19 cellular contexts compared by ENCODE assay signal in the genomic region with DNA sequence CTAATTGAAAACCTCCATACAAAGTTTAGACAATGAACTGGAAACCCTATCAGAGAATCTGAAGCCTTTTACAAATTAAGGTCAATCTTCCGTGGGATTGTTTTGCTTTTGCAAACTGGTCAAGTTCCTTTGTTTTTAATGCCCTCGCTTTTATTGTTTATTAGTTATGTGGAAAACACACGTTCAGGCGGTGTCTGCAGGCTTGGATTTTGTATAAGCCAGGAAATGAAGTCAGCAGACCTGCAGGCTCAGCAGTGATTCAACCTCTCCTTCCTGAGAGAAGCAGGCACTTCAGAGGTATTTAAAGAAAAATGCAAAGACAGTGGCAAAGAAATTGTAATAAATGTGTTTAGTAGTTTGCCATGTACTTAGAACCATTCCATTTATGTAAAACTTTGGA.
DNase-seq lines count a peak whose midpoint lies in the region; ATAC-seq, FAIRE-seq and TF ChIP-seq lines count a peak whose summit lies in the region.
"Had no signal": no experiment of that assay in that cellular context is flagged by ENCODE, and none has a peak within 500 bp of the region (broad histone marks: within the 10 kb centered on the region; RNA-seq: fewer than 3 reads in every experiment).

No MANE protein-coding gene starts in this region.

- H3K27me3 ChIP-seq in Panc1 (ENCODE audit: control insufficient read depth, insufficient read depth, low read length) (no peaks in the 10 kb centered on the region; the same call in 1 of the 2 replicates), endothelial cell of umbilical vein (ENCODE audit: control insufficient read depth in 2 of 2, insufficient read depth in 2 of 2, low read length in 2 of 2) (no peaks in the 10 kb centered on the region)

- H3K4me3 ChIP-seq in Panc1 (ENCODE audit: low read depth in 2 of 2, low read length in 2 of 2): no peak overlapping the region
- H3K4me3 ChIP-seq in endothelial cell of umbilical vein (replicated peaks in 1 of 3; ENCODE audit: insufficient read depth in 1 of 3, low read depth in 1 of 3, low read length in 3 of 3): peak overlapping the region in 1 of 3 experiments; percentile 11
- H3K4me3 ChIP-seq in kidney (ENCODE audit: low read length in 2 of 2): no peak overlapping the region
- H3K4me3 ChIP-seq: lung had no signal

- peaks cover 26% of the 10 kb centered on the region for H3K4me1 Mint-ChIP-seq in chondrocyte (ENCODE audit: low read depth)
- H3K4me1 Mint-ChIP-seq: activated CD4-positive, alpha-beta T cell treated with anti-CD3 and anti-CD28 coated beads, Interleukin-2, amount 10 ng/mL, durations not matched to agents 24 days and 14 days; activated naive CD4-positive, alpha-beta T cell treated with anti-CD3 and anti-CD28 coated beads, Interleukin-2, amount 10 ng/mL, durations not matched to agents 7 days and 5 days had no signal

- no peaks in the 10 kb centered on the region for H3K36me3 ChIP-seq in Panc1 (ENCODE audit: control insufficient read depth, insufficient read depth, low read length)
- H3K36me3 ChIP-seq in endothelial cell of umbilical vein (ENCODE audit: control insufficient read depth in 2 of 2, extremely low read depth in 1 of 2, insufficient read depth in 2 of 2, low read length in 2 of 2): no peaks in the 10 kb centered on the region
- H3K36me3 ChIP-seq in kidney (ENCODE audit: control insufficient read depth in 1 of 2, insufficient read depth in 2 of 2, low read length in 2 of 2): no peaks in the 10 kb centered on the region

- ATAC-seq in Panc1: no peak
- ATAC-seq: natural killer cell treated with Interleukin-12 subunit alpha and Interleukin-12 subunit beta and Interleukin-15 and Interleukin-18, amount 100 ng/mL, for 72 hours had no signal

- H3K79me2 ChIP-seq in endothelial cell of umbilical vein (ENCODE audit: control insufficient read depth, insufficient read depth, low read length): no peaks in the 10 kb centered on the region

- H3K4me1 ChIP-seq in Panc1 (ENCODE audit: control insufficient read depth, insufficient read depth, low read length) (no peaks in the 10 kb centered on the region), endothelial cell of umbilical vein (ENCODE audit: control insufficient read depth, extremely low read depth, insufficient read depth, low read length) (peaks cover 44% of the 10 kb centered on the region), kidney (ENCODE audit: control insufficient read depth in 1 of 2, insufficient read depth in 1 of 2, low read depth in 1 of 2, low read length in 2 of 2) (no peaks in the 10 kb centered on the region)
- H3K4me1 ChIP-seq: Caco-2 had no signal

- H3K36me3 Mint-ChIP-seq in chondrocyte (ENCODE audit: low read depth): no peaks in the 10 kb centered on the region
- H3K36me3 Mint-ChIP-seq: activated naive CD4-positive, alpha-beta T cell treated with anti-CD3 and anti-CD28 coated beads, Interleukin-2, amount 10 ng/mL, durations not matched to agents 7 days and 5 days; brain; natural killer cell treated with Interleukin-12 subunit alpha and Interleukin-12 subunit beta and Interleukin-15 and Interleukin-18, amount 100 ng/mL, for 72 hours had no signal

- in situ Hi-C loops in Panc1 (cut with HindIII; ENCODE audit: low pct_unique_long_range_greater_than_20kb, low sequenced_read_pairs): no loop called here

- peak overlapping the region; percentile 79 for H3K4me2 ChIP-seq in endothelial cell of umbilical vein (ENCODE audit: insufficient read depth, low read length)

- H3K9me3 Mint-ChIP-seq in chondrocyte (ENCODE audit: low read depth): peaks cover 13% of the 10 kb centered on the region
- H3K9me3 Mint-ChIP-seq: activated CD4-positive, alpha-beta T cell treated with anti-CD3 and anti-CD28 coated beads, Interleukin-2, amount 10 ng/mL, durations not matched to agents 24 days and 14 days; activated naive CD4-positive, alpha-beta T cell treated with anti-CD3 and anti-CD28 coated beads, Interleukin-2, amount 10 ng/mL, durations not matched to agents 7 days and 5 days had no signal

- H3K27ac ChIP-seq in Panc1 (ENCODE audit: low read length) (no peak overlapping the region), endothelial cell of umbilical vein (ENCODE audit: insufficient read depth, low read depth, low read length) (peak overlapping the region; percentile 98), kidney (ENCODE audit: low read depth in 2 of 2, low read length in 2 of 2) (no peak overlapping the region)

- H3K27me3 Mint-ChIP-seq in chondrocyte (ENCODE audit: low read depth): no peaks in the 10 kb centered on the region
- H3K27me3 Mint-ChIP-seq: activated CD4-positive, alpha-beta T cell treated with anti-CD3 and anti-CD28 coated beads, Interleukin-2, amount 10 ng/mL, durations not matched to agents 24 days and 14 days; activated naive CD4-positive, alpha-beta T cell treated with anti-CD3 and anti-CD28 coated beads, Interleukin-2, amount 10 ng/mL, durations not matched to agents 7 days and 5 days had no signal

- intact Hi-C loops in Panc1 (cut with micrococcal nuclease; ENCODE audit: unreplicated experiment) (no loop called here), endothelial cell of umbilical vein (cut with micrococcal nuclease) (loop anchor here (1.0 to 5.0 kb wide), 6 partner anchors 9 to 1670 kb away; partner anchors contain the start of genes C6orf118 and PDE10A), kidney (cut with DNase I) (no loop called here)

- H3K27ac Mint-ChIP-seq in chondrocyte (ENCODE audit: unreplicated experiment): no peak overlapping the region
- H3K27ac Mint-ChIP-seq: activated CD4-positive, alpha-beta T cell treated with anti-CD3 and anti-CD28 coated beads, Interleukin-2, amount 10 ng/mL, durations not matched to agents 24 days and 14 days; activated naive CD4-positive, alpha-beta T cell treated with anti-CD3 and anti-CD28 coated beads, Interleukin-2, amount 10 ng/mL, durations not matched to agents 7 days and 5 days; natural killer cell treated with Interleukin-12 subunit alpha and Interleukin-12 subunit beta and Interleukin-15 and Interleukin-18, amount 100 ng/mL, for 72 hours had no signal

- no peak overlapping the region for H3K4me3 Mint-ChIP-seq in chondrocyte (ENCODE audit: unreplicated experiment)
- H3K4me3 Mint-ChIP-seq: activated CD4-positive, alpha-beta T cell treated with anti-CD3 and anti-CD28 coated beads, Interleukin-2, amount 10 ng/mL, durations not matched to agents 24 days and 14 days; activated naive CD4-positive, alpha-beta T cell treated with anti-CD3 and anti-CD28 coated beads, Interleukin-2, amount 10 ng/mL, durations not matched to agents 7 days and 5 days; brain; natural killer cell treated with Interleukin-12 subunit alpha and Interleukin-12 subunit beta and Interleukin-15 and Interleukin-18, amount 100 ng/mL, for 72 hours had no signal

- BruUV-seq in Panc1 (replicated peaks; lab: Mats Ljungman, UMichigan) (no TSS peak), endothelial cell of umbilical vein (replicated peaks; lab: Mats Ljungman, UMichigan) (no TSS peak)

- H3K9me3 ChIP-seq in Panc1 (ENCODE audit: control insufficient read depth, insufficient read depth, low read depth, low read length): peaks cover 7% of the 10 kb centered on the region; the same call in 1 of the 2 replicates
- no peaks in the 10 kb centered on the region for H3K9me3 ChIP-seq in endothelial cell of umbilical vein (replicated peaks; ENCODE audit: control insufficient read depth, insufficient read depth, low read length)
- peaks cover 0 to 3% of the 10 kb centered on the region in 2 donors for H3K9me3 ChIP-seq in kidney (ENCODE audit: control insufficient read depth in 1 of 2, low read length in 2 of 2)
- H3K9me3 ChIP-seq: Caco-2 had no signal

- TF ChIP-seq CTCF in Panc1 (IDR thresholded peaks at IDR 0.05) (no peak), endothelial cell of umbilical vein (IDR thresholded peaks at IDR 0.05; ENCODE audit: extremely low read depth in 1 of 2, insufficient read depth in 1 of 2, low read depth in 1 of 2, low read length in 2 of 2) (no peak), chondrocyte (IDR thresholded peaks at IDR 0.05) (no peak), kidney (IDR thresholded peaks at IDR 0.05; ENCODE audit: borderline replicate concordance, extremely low read depth, insufficient read depth) (no peak)

- H3K9ac ChIP-seq in endothelial cell of umbilical vein (replicated peaks; ENCODE audit: extremely low read depth, insufficient read depth, low read length) (peak overlapping the region; percentile 82), kidney (ENCODE audit: low read length in 2 of 2) (no peak overlapping the region)

- POLR2A ChIA-PET in Panc1 (lab: Charles Lee) (no interaction called here), endothelial cell of umbilical vein (lab: Charles Lee) (no interaction called here)

- peak overlapping the region; percentile 74 for H2AFZ ChIP-seq in endothelial cell of umbilical vein (ENCODE audit: low read depth, low read length)

- no peaks in the 10 kb centered on the region for H3K9me1 ChIP-seq in endothelial cell of umbilical vein (replicated peaks; ENCODE audit: control insufficient read depth, extremely low read depth, insufficient read depth, low read length)

- no peak for FAIRE-seq in H54 (lab: Jason Lieb, UNC)
- FAIRE-seq in endothelial cell of umbilical vein (lab: Jason Lieb, UNC): peak; percentile 87
- no peak for FAIRE-seq in kidney (lab: Jason Lieb, UNC)

- TF ChIP-seq POLR2A in H54 (IDR thresholded peaks at IDR 0.05; ENCODE audit: low read depth, low read length) (no peak), endothelial cell of umbilical vein (IDR thresholded peaks at IDR 0.05; ENCODE audit: low read depth, low read length) (no peak)

- no peaks in the 10 kb centered on the region for H4K20me1 ChIP-seq in endothelial cell of umbilical vein (replicated peaks; ENCODE audit: control insufficient read depth, extremely low read depth, insufficient read depth, low read length)

- CTCF ChIA-PET in Panc1 (lab: Charles Lee): no interaction called here
- CTCF ChIA-PET in endothelial cell of umbilical vein (lab: Charles Lee): interaction anchor here (1.2 kb wide), 1 partner anchor 37 kb away, joined by 8 read pairs; no protein-coding TSS in a partner anchor

- dilution Hi-C loops in endothelial cell of umbilical vein (cut with MboI; ENCODE audit: extremely low pct_ligation_motif_present, low sequenced_read_pairs): no loop called here

- peak; percentile 11 for DNase-seq in H54 (ENCODE audit: insufficient read length, low spot score)
- peak; percentile 2 for DNase-seq in Panc1 (ENCODE audit: low read depth, low spot score)
- DNase-seq in endothelial cell of umbilical vein (ENCODE audit: low read depth, low spot score): peak; percentile 97
- peak; percentile 31 for DNase-seq in non-pigmented ciliary epithelial cell (ENCODE audit: low read depth)
- DNase-seq in NCI-H1105 treated with DMSO at 0.1 percent for 48 hours (lab: John Stamatoyannopoulos, UW): no peak
- no peak for DNase-seq in chondrocyte (ENCODE audit: low spot score)
- DNase-seq in kidney: no peak
- no peak for DNase-seq in NCI-H2171 (lab: John Stamatoyannopoulos, UW)
- DNase-seq: activated naive CD4-positive, alpha-beta T cell treated with anti-CD3 and anti-CD28 coated beads, Interleukin-2, amount 10 ng/mL, durations not matched to agents 7 days and 5 days; Caco-2; effector CD4-positive, alpha-beta T cell; NCI-H1105; NCI-H446; NK-92 treated with Interleukin-12 subunit alpha and Interleukin-12 subunit beta, amount 100 ng/mL, for 24 hours; retina had no signal

TF ChIP-seq in endothelial cell of umbilical vein, 7 proteins besides CTCF, POLR2A, EP300 and RAD21 (continues in another document):
- TF ChIP-seq JUN (IDR thresholded peaks at IDR 0.05; ENCODE audit: borderline replicate concordance, insufficient read depth, insufficient read length, low read depth): peak; percentile 92

Comparison
In these comparisons a context has a peak if more than half of its experiments do, and no peak if none do; other contexts are left out.
1. DNase-seq: peak in H54 (single experiment), Panc1 (single experiment), endothelial cell of umbilical vein (single experiment) and non-pigmented ciliary epithelial cell (single experiment); none in NCI-H1105 treated with DMSO at 0.1 percent for 48 hours (single experiment), chondrocyte (single experiment), kidney (single experiment) and NCI-H2171 (single experiment).